Comparison of ENCODE assay signal across 13 cellular contexts in genomic region chr7:233456-234035, GRCh38. TPM values are rescaled to one million over a fixed set of nuclear protein-coding genes. Genes with fewer than 3 reads are reported as not detected.
DNase-seq lines count a peak whose midpoint lies in the region; ATAC-seq and TF ChIP-seq lines count a peak whose summit lies in the region.
"Had no signal": no experiment of that assay in that cellular context is flagged by ENCODE, and none has a peak within 500 bp of the region (broad histone marks: within the 10 kb centered on the region; RNA-seq: fewer than 3 reads in every experiment).

No MANE protein-coding gene starts in this region.

- H3K9me3 ChIP-seq in AG04450 (ENCODE audit: control insufficient read depth, insufficient read depth, low read length) (peaks cover 4% of the 10 kb centered on the region; the same call in 1 of the 2 replicates), right cardiac atrium (ENCODE audit: control insufficient read depth, low read length) (no peaks in the 10 kb centered on the region)

- H3K4me3 Mint-ChIP-seq in MCF 10A (ENCODE audit: unreplicated experiment) = no peak overlapping the region
- H3K4me3 Mint-ChIP-seq: activated T-helper 1 cell treated with anti-CD3 and anti-CD28 coated beads, Interleukin-12 subunit alpha, Interleukin-12 subunit beta, Interleukin-2, Interleukin-4 antibody, amounts not matched to agents 30 ng/mL and 10 ng/mL and 1 ng/mL, durations not matched to agents 14 hours and 24 hours and 36 hours had no signal

- H3K27ac ChIP-seq in AG04450 (ENCODE audit: low read depth, low read length) = peak overlapping the region; percentile 90
- peak overlapping the region; percentile 76 for H3K27ac ChIP-seq in right cardiac atrium (ENCODE audit: low read length)
- H3K27ac ChIP-seq in rectal smooth muscle tissue (ENCODE audit: low read depth, low read length) = peak overlapping the region; percentile 98

- no peak for TF ChIP-seq CTCF in AG04450 (IDR thresholded peaks at IDR 0.05; ENCODE audit: low read depth, low read length)
- TF ChIP-seq CTCF in MCF 10A (IDR thresholded peaks at IDR 0.05; ENCODE audit: unreplicated experiment) = no peak
- no peak for TF ChIP-seq CTCF in GM20000 (IDR thresholded peaks at IDR 0.05; ENCODE audit: extremely low read depth, missing control alignments)

- H3K9me3 Mint-ChIP-seq in MCF 10A (ENCODE audit: unreplicated experiment) = no peaks in the 10 kb centered on the region
- H3K9me3 Mint-ChIP-seq: activated T-helper 1 cell treated with anti-CD3 and anti-CD28 coated beads, Interleukin-12 subunit alpha, Interleukin-12 subunit beta, Interleukin-2, Interleukin-4 antibody, amounts not matched to agents 30 ng/mL and 10 ng/mL and 1 ng/mL, durations not matched to agents 14 hours and 24 hours and 36 hours had no signal

- H3K4me1 ChIP-seq in right cardiac atrium (ENCODE audit: control insufficient read depth, insufficient read depth, low read length) (peaks cover 15% of the 10 kb centered on the region), rectal smooth muscle tissue (ENCODE audit: control insufficient read depth, insufficient read depth, low read length) (peaks cover 59% of the 10 kb centered on the region)

- no peak overlapping the region for H3K4me3 ChIP-seq in AG04450 (ENCODE audit: low read depth, low read length)
- H3K4me3 ChIP-seq in right cardiac atrium (ENCODE audit: low read length) = no peak overlapping the region
- no peak overlapping the region for H3K4me3 ChIP-seq in rectal smooth muscle tissue (ENCODE audit: low read length)

- H3K4me1 Mint-ChIP-seq in MCF 10A (ENCODE audit: insufficient read depth, unreplicated experiment) = peaks cover 15% of the 10 kb centered on the region

- H3K9ac ChIP-seq in rectal smooth muscle tissue (ENCODE audit: low read length) = no peak overlapping the region

- intact Hi-C loops in MCF 10A (cut with micrococcal nuclease) (no loop called here), right cardiac atrium (cut with DNase I) (no loop called here)

- POLR2A ChIA-PET in AG04450 (lab: Yijun Ruan, JAX) = interaction anchor here (1.1 to 2.1 kb wide), 3 partner anchors 41 to 50 kb away, joined by 3 to 17 read pairs (median 5); partner anchors contain the start of gene FAM20C
- POLR2A ChIA-PET in MCF 10A (lab: Yijun Ruan, JAX) = interaction anchor here (0.5 to 1.3 kb wide), 3 partner anchors 33 to 108 kb away, joined by 3 read pairs; no protein-coding TSS in a partner anchor

- CTCF ChIA-PET in AG04450 (lab: Charles Lee) = no interaction called here
- CTCF ChIA-PET in MCF 10A (lab: Yijun Ruan, JAX) = interaction anchor here (0.7 to 1.3 kb wide), 4 partner anchors 34 to 608 kb away, joined by 3 to 5 read pairs (median 4); no protein-coding TSS in a partner anchor

- no TSS peak for BruUV-seq in MCF 10A (replicated peaks; lab: Mats Ljungman, UMichigan)

- no peak for DNase-seq in AG04450 (ENCODE audit: low read depth, low spot score)
- no peak for DNase-seq in MCF 10A (ENCODE audit: unreplicated experiment)
- DNase-seq in right cardiac atrium = peak; percentile 65 to 84 (median 82)
- no peak for DNase-seq in medulla oblongata (ENCODE audit: extremely low spot score)
- DNase-seq in GM20000 (ENCODE audit: low spot score) = no peak
- DNase-seq in DMS53 treated with DMSO at 0.1 percent for 48 hours (lab: John Stamatoyannopoulos, UW; ENCODE audit: unreplicated experiment) = no peak
- DNase-seq: SIG-M5; stimulated activated CD8-positive, alpha-beta memory T cell treated with anti-CD3 and anti-CD28 coated beads, Interleukin-4, amount 100 ng/mL, for 48 hours had no signal

- peak overlapping the region; percentile 68 for H3K27ac Mint-ChIP-seq in MCF 10A (ENCODE audit: low read depth, unreplicated experiment)
- H3K27ac Mint-ChIP-seq: activated T-helper 1 cell treated with anti-CD3 and anti-CD28 coated beads, Interleukin-12 subunit alpha, Interleukin-12 subunit beta, Interleukin-2, Interleukin-4 antibody, amounts not matched to agents 30 ng/mL and 10 ng/mL and 1 ng/mL, durations not matched to agents 14 hours and 24 hours and 36 hours had no signal

- H3K36me3 ChIP-seq in rectal smooth muscle tissue (ENCODE audit: control insufficient read depth, insufficient read depth, low read length) = no peaks in the 10 kb centered on the region

- no peaks in the 10 kb centered on the region for H3K27me3 ChIP-seq in AG04450 (ENCODE audit: control insufficient read depth, insufficient read depth, low read length)
- no peaks in the 10 kb centered on the region for H3K27me3 ChIP-seq in right cardiac atrium (ENCODE audit: control insufficient read depth, insufficient read depth)
- no peaks in the 10 kb centered on the region for H3K27me3 ChIP-seq in rectal smooth muscle tissue (ENCODE audit: control insufficient read depth, insufficient read depth, low read length)

- 54% methylated on average over 22 of the region's 22 CpGs for WGBS in right cardiac atrium

- no peaks in the 10 kb centered on the region for H3K36me3 Mint-ChIP-seq in MCF 10A (ENCODE audit: insufficient read depth, unreplicated experiment)

- no peaks in the 10 kb centered on the region for H3K27me3 Mint-ChIP-seq in MCF 10A (ENCODE audit: insufficient read depth, unreplicated experiment)

- ATAC-seq in right cardiac atrium (peak in 1 of 2 donors; percentile 25), HG03039 (IDR thresholded peaks at IDR 0.05; ENCODE audit: unreplicated experiment) (no peak)

RNA-seq across cellular contexts. Expression of gene FAM20C, which starts 41.2 kb away (rescaled TPM):
- 34.5 and 44.6 TPM in 2 replicates for polyA plus RNA-seq in AG04450 (2011; rRNA removed)
- 39.0 and 42.8 TPM in 2 replicates for polyA minus RNA-seq in AG04450 (2011; rRNA and poly(A)+ RNA removed)
- total RNA-seq in MCF 10A (2022) = 8.8 and 14.2 TPM in 2 replicates
- 10 to 100 TPM; 25.3 to 46.3 (median 33.9) TPM for total RNA-seq in right cardiac atrium
- polyA plus RNA-seq in right cardiac atrium = 17.6 TPM

RNA-seq across cellular contexts. Expression of gene FOXL3, which starts 56.4 kb away (rescaled TPM):
- polyA plus RNA-seq in AG04450 (2011; rRNA removed) = not detected in 2 replicates
- not detected in 2 replicates for polyA minus RNA-seq in AG04450 (2011; rRNA and poly(A)+ RNA removed)
- not detected in 2 replicates for total RNA-seq in MCF 10A (2022)
- not detected for total RNA-seq in right cardiac atrium
- polyA plus RNA-seq in right cardiac atrium = not detected
- total RNA-seq: A172; activated T-helper 1 cell treated with anti-CD3 and anti-CD28 coated beads, Interleukin-12 subunit alpha, Interleukin-12 subunit beta, Interleukin-2, Interleukin-4 antibody, amounts not matched to agents 30 ng/mL and 10 ng/mL and 1 ng/mL, durations not matched to agents 14 hours and 24 hours and 36 hours; LHCN-M2 had no signal

Comparison
In these comparisons a context has a peak if more than half of its experiments do, and no peak if none do; other contexts are left out.
1. DNase-seq: peak in right cardiac atrium (3 of 3); none in AG04450 (single experiment), MCF 10A (single experiment), medulla oblongata (single experiment), GM20000 (single experiment) and DMS53 treated with DMSO at 0.1 percent for 48 hours (single experiment).
2. Peak in every context shown above with its lines, with median percentiles within 50 percentile points of each other: H3K27ac ChIP-seq.